Comparison of ENCODE assay signal across 8 cellular contexts in genomic region chr22:38069372-38070249, GRCh38. TPM values are rescaled to one million over a fixed set of nuclear protein-coding genes. Genes with fewer than 3 reads are reported as not detected.
DNase-seq lines count a peak whose midpoint lies in the region; ATAC-seq, FAIRE-seq and TF ChIP-seq lines count a peak whose summit lies in the region.

No MANE protein-coding gene starts in this region.

- H3K4ac ChIP-seq in mesenchymal stem cell (ENCODE audit: low read depth in 1 of 2, low read length in 2 of 2): no peak overlapping the region

- H3K14ac ChIP-seq in mesenchymal stem cell (ENCODE audit: low read length in 2 of 2): no peak overlapping the region

- no peaks in the 10 kb centered on the region for H3K79me1 ChIP-seq in mesenchymal stem cell (replicated peaks; ENCODE audit: low read length, poor library complexity, severe bottlenecking)

- 68% methylated on average over 21 of the region's 21 CpGs for WGBS in A549 (ENCODE audit: missing lambda C conversion rate)
- WGBS in mesenchymal stem cell: 87% methylated on average over 21 of the region's 21 CpGs

- no peak overlapping the region for H3K23ac ChIP-seq in mesenchymal stem cell (ENCODE audit: low read length in 2 of 2)

- no peak for FAIRE-seq in A549 (lab: Jason Lieb, UNC)

- H2AFZ ChIP-seq in mesenchymal stem cell (ENCODE audit: low read depth, low read length): no peak overlapping the region

- H3K9me3 Mint-ChIP-seq in activated CD4-positive, alpha-beta memory T cell treated with anti-CD3 and anti-CD28 coated beads for 36 hours: no peaks in the 10 kb centered on the region

- H3K27ac Mint-ChIP-seq in activated CD4-positive, alpha-beta memory T cell treated with anti-CD3 and anti-CD28 coated beads for 36 hours: no peak overlapping the region

- TF ChIP-seq RAD21 in A549 (conservative IDR thresholded peaks at IDR 0.05 in 1 of 2, IDR thresholded peaks at IDR 0.05 in 1 of 2): peak; percentile 66 to 67

- H2BK15ac ChIP-seq in mesenchymal stem cell (ENCODE audit: low read depth, poor library complexity, severe bottlenecking): no peak overlapping the region

- H4K91ac ChIP-seq in mesenchymal stem cell (ENCODE audit: low read length): no peak overlapping the region

- CTCF ChIA-PET in A549 (lab: Yijun Ruan, JAX): interaction anchor here (0.6 to 4.0 kb wide), 20 partner anchors 8 to 663 kb away, joined by 3 to 23 read pairs (median 3); partner anchors contain the start of genes BAIAP2L2 and PICK1
- CTCF ChIA-PET in activated CD4-positive, alpha-beta memory T cell treated with anti-CD3 and anti-CD28 coated beads for 36 hours (lab: Charles Lee): interaction anchor here (1.4 kb wide), 1 partner anchor 17 kb away, joined by 5 read pairs; no protein-coding TSS in a partner anchor

- no peak overlapping the region for H2BK12ac ChIP-seq in mesenchymal stem cell (ENCODE audit: low read length in 2 of 2)

- peak; percentile 49 for TF ChIP-seq CTCF in A549 (IDR thresholded peaks at IDR 0.05)

- H2BK120ac ChIP-seq in mesenchymal stem cell (ENCODE audit: low read depth, low read length): no peak overlapping the region

- H3K9me3 ChIP-seq in A549 (no peaks in the 10 kb centered on the region), mesenchymal stem cell (ENCODE audit: control insufficient read depth, low read length) (no peaks in the 10 kb centered on the region)

- no peaks in the 10 kb centered on the region for H3K4me1 ChIP-seq in A549
- no peaks in the 10 kb centered on the region for H3K4me1 ChIP-seq in mesenchymal stem cell (ENCODE audit: control insufficient read depth, insufficient read depth, low read depth, low read length)

- peak in 1 of 2 experiments; percentile 45 for DNase-seq in A549 (ENCODE audit: low read depth in 1 of 2, low spot score in 1 of 2)
- DNase-seq in MV-4-11 (lab: John Stamatoyannopoulos, UW): peak; percentile 94
- peak; percentile 69 to 97 for DNase-seq in cerebellar nuclear complex (lab: John Stamatoyannopoulos, UW)
- DNase-seq in mesenchymal stem cell: peak; percentile 19
- DNase-seq in activated CD4-positive, alpha-beta memory T cell treated with anti-CD3 and anti-CD28 coated beads for 36 hours: no peak
- DNase-seq in NCI-H774 (lab: John Stamatoyannopoulos, UW): no peak
- no peak for DNase-seq in activated CD4-positive, alpha-beta T cell treated with anti-CD3 and anti-CD28 coated beads, Interleukin-2, amount 50 U/mL, for 1 hour

- no peak overlapping the region for H3K18ac ChIP-seq in mesenchymal stem cell (ENCODE audit: low read depth in 1 of 2, low read length in 2 of 2)

- peaks cover 25% of the 10 kb centered on the region for H3K36me3 Mint-ChIP-seq in activated CD4-positive, alpha-beta memory T cell treated with anti-CD3 and anti-CD28 coated beads for 36 hours

- H3K27me3 ChIP-seq in mesenchymal stem cell (ENCODE audit: control insufficient read depth in 1 of 2, insufficient read depth in 1 of 2, low read length in 2 of 2): no peaks in the 10 kb centered on the region

- H3K4me1 Mint-ChIP-seq in activated CD4-positive, alpha-beta memory T cell treated with anti-CD3 and anti-CD28 coated beads for 36 hours (ENCODE audit: low read depth): no peaks in the 10 kb centered on the region

- H3K27me3 Mint-ChIP-seq in activated CD4-positive, alpha-beta memory T cell treated with anti-CD3 and anti-CD28 coated beads for 36 hours: no peaks in the 10 kb centered on the region

- H2BK5ac ChIP-seq in mesenchymal stem cell (ENCODE audit: low read depth, low read length, poor library complexity, severe bottlenecking): no peak overlapping the region

- H3K27ac ChIP-seq in A549 (no peak overlapping the region), mesenchymal stem cell (ENCODE audit: low read length, poor library complexity, severe bottlenecking) (no peak overlapping the region)

- peaks cover 12 to 97% of the 10 kb centered on the region in 2 experiments for H3K36me3 ChIP-seq in mesenchymal stem cell (ENCODE audit: control insufficient read depth in 1 of 2, insufficient read depth in 2 of 2, low read depth in 1 of 2, low read length in 2 of 2)

- H3K9ac ChIP-seq in mesenchymal stem cell (ENCODE audit: low read length): no peak overlapping the region

- ATAC-seq in A549 (peak; percentile 58 to 83; a peak in 4 of 6 replicates), GM21576 (IDR thresholded peaks at IDR 0.05; ENCODE audit: unreplicated experiment) (no peak)

- intact Hi-C loops in activated CD4-positive, alpha-beta memory T cell treated with anti-CD3 and anti-CD28 coated beads for 36 hours (cut with micrococcal nuclease): no loop called here

- H3K4me3 ChIP-seq in A549 (no peak overlapping the region), mesenchymal stem cell (ENCODE audit: insufficient read depth in 1 of 2, low read depth in 1 of 2, low read length in 2 of 2) (no peak overlapping the region)

- no peak overlapping the region for H4K8ac ChIP-seq in mesenchymal stem cell (ENCODE audit: low read length)

- no peak overlapping the region for H3K4me2 ChIP-seq in A549
- H3K4me2 ChIP-seq in mesenchymal stem cell (ENCODE audit: low read length, poor library complexity, severe bottlenecking): no peak overlapping the region

- no peak for TF ChIP-seq EP300 in A549 (IDR thresholded peaks at IDR 0.05)

- POLR2A ChIA-PET in A549 (lab: Yijun Ruan, JAX): no interaction called here
- POLR2A ChIA-PET in activated CD4-positive, alpha-beta memory T cell treated with anti-CD3 and anti-CD28 coated beads for 36 hours (lab: Charles Lee): interaction anchor here (0.6 kb wide), 1 partner anchor 32 kb away, joined by 3 read pairs; no protein-coding TSS in a partner anchor

- no peak overlapping the region for H3K4me3 Mint-ChIP-seq in activated CD4-positive, alpha-beta memory T cell treated with anti-CD3 and anti-CD28 coated beads for 36 hours

- TF ChIP-seq POLR2A in A549 (IDR thresholded peaks at IDR 0.05; ENCODE audit: low read length): no peak

- no peak overlapping the region for H2AK5ac ChIP-seq in mesenchymal stem cell (ENCODE audit: low read length, severe bottlenecking)

TF ChIP-seq in A549, 52 proteins besides CTCF, POLR2A, EP300 and RAD21:
- TF ChIP-seq MYC (IDR thresholded peaks at IDR 0.05; ENCODE audit: borderline replicate concordance, low read length) (no peak), SMC3 (IDR thresholded peaks at IDR 0.05) (peak; percentile 46; the same call in 1 of the 3 replicates)

RNA-seq across cellular contexts. Expression of gene PICK1, which starts 12.4 kb away (rescaled TPM):
- polyA plus RNA-seq in A549 (2011; rRNA removed) (12.9 and 17.8 TPM in 2 replicates), A549 (2017; fragmentation: RNase III; extraction: RNeasy Plus Mini Kit Qiagen cat#74134 plus additional on column Dnase treatment) (15.6 to 16.1 TPM (median 16.0 TPM) in 3 replicates)
- 14.6 and 15.3 TPM in 2 replicates for polyA plus RNA-seq in A549 (2012; cell fraction: cytosol; rRNA removed)
- 40.5 and 44.8 TPM in 2 replicates for polyA plus RNA-seq in A549 (2012; cell fraction: nucleus; rRNA removed)
- polyA minus RNA-seq in A549 (2011; rRNA and poly(A)+ RNA removed): 17.7 and 22.6 TPM in 2 replicates
- polyA plus RNA-seq in mesenchymal stem cell (2013, experiment 1 of 2): 5.7 TPM
- 5.9 TPM for polyA plus RNA-seq in mesenchymal stem cell (2013, experiment 2 of 2)
- total RNA-seq in activated CD4-positive, alpha-beta memory T cell treated with anti-CD3 and anti-CD28 coated beads for 36 hours: 10 to 100 TPM; 16.0 to 16.5 TPM

RNA-seq across cellular contexts. Expression of gene SLC16A8, which starts 14.4 kb away (rescaled TPM):
- polyA plus RNA-seq in A549 (2011; rRNA removed) (not detected in 2 replicates), A549 (2017; fragmentation: RNase III; extraction: RNeasy Plus Mini Kit Qiagen cat#74134 plus additional on column Dnase treatment) (not detected in 3 replicates)
- not detected in 2 replicates for polyA plus RNA-seq in A549 (2012; cell fraction: cytosol; rRNA removed)
- not detected in 2 replicates for polyA plus RNA-seq in A549 (2012; cell fraction: nucleus; rRNA removed)
- not detected in 2 replicates for polyA minus RNA-seq in A549 (2011; rRNA and poly(A)+ RNA removed)
- polyA plus RNA-seq in mesenchymal stem cell (2013, experiment 1 of 2): not detected
- not detected for polyA plus RNA-seq in mesenchymal stem cell (2013, experiment 2 of 2)
- under 1 TPM in 1 of 2 experiments, not detected in 1; 0.17 TPM for total RNA-seq in activated CD4-positive, alpha-beta memory T cell treated with anti-CD3 and anti-CD28 coated beads for 36 hours

RNA-seq across cellular contexts. Expression of gene BAIAP2L2, which starts 40.9 kb away (rescaled TPM):
- polyA plus RNA-seq in A549 (2011; rRNA removed) (2.9 and 3.5 TPM in 2 replicates), A549 (2017; fragmentation: RNase III; extraction: RNeasy Plus Mini Kit Qiagen cat#74134 plus additional on column Dnase treatment) (4.3 to 4.7 TPM (median 4.5 TPM) in 3 replicates)
- polyA plus RNA-seq in A549 (2012; cell fraction: cytosol; rRNA removed): 7.0 and 7.6 TPM in 2 replicates
- 40.4 and 54.9 TPM in 2 replicates for polyA plus RNA-seq in A549 (2012; cell fraction: nucleus; rRNA removed)
- 1.4 and 2.2 TPM in 2 replicates for polyA minus RNA-seq in A549 (2011; rRNA and poly(A)+ RNA removed)
- polyA plus RNA-seq in mesenchymal stem cell (2013, experiment 1 of 2): 0.33 TPM
- 0.30 TPM for polyA plus RNA-seq in mesenchymal stem cell (2013, experiment 2 of 2)
- total RNA-seq in activated CD4-positive, alpha-beta memory T cell treated with anti-CD3 and anti-CD28 coated beads for 36 hours: 1 to 10 TPM in 1 of 2 experiments, under 1 TPM in 1; 0.93 to 1.6 TPM

Comparison
In these comparisons a context has a peak if more than half of its experiments do, and no peak if none do; other contexts are left out.
1. DNase-seq: peak in MV-4-11 (single experiment), cerebellar nuclear complex (2 of 2) and mesenchymal stem cell (single experiment); none in activated CD4-positive, alpha-beta memory T cell treated with anti-CD3 and anti-CD28 coated beads for 36 hours (single experiment), NCI-H774 (single experiment) and activated CD4-positive, alpha-beta T cell treated with anti-CD3 and anti-CD28 coated beads, Interleukin-2, amount 50 U/mL, for 1 hour (single experiment).